In the genomic region with DNA sequence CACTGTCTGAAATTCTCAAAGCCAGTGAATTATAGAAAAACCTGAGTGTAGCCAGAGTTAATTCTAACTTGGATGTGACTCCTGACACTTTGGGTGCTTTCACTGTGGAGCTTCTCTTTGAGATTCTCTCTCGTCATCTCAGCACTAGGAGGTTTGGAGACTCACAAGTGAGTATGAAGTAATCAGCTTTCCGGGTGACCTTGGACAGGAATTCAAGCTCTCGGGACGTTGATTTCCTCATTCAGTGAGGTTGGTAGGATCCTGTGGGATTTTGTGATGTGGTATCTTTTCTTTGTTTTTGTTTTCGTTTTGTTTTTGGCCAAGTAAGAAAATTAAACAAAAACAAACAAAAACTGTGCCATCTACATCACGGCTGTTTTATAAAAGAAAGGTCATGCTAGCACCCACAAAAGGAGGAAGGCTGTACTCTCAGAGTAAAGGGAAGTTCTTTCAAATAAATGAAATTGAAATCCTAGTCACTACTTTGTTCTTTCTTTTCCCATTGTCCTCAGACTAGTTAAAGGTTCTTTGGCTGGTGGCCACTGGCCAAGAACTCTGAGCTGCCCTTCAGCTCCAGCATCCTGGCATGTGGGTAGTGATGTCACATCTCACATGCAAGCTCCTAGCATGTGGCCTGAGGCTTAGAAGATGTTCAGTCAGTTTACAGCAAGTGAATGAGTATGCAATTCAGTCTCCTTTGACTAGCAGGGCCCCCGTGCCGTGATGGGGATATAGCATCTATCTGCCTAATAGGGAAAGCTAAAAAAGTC, we compare ENCODE assay signal across 15 cellular contexts.
DNase-seq lines count a peak whose midpoint lies in the region; ATAC-seq, FAIRE-seq and TF ChIP-seq lines count a peak whose summit lies in the region.
"Had no signal": no experiment of that assay in that cellular context is flagged by ENCODE, and none has a peak within 500 bp of the region (broad histone marks: within the 10 kb centered on the region; RNA-seq: fewer than 3 reads in every experiment).

No MANE protein-coding gene starts in this region.

- CTCF ChIA-PET in HepG2 (lab: Yijun Ruan, JAX; ENCODE audit: low intra/inter-chr PET ratio, low total read pairs): no interaction called here

- POLR2A ChIA-PET in HepG2 (lab: Yijun Ruan, JAX): interaction anchor here (0.9 kb wide), 1 partner anchor 67 kb away, joined by 3 read pairs; no protein-coding TSS in a partner anchor

- WGBS in pancreas, 2 donors: 45% methylated on average over 8 of the region's 8 CpGs
- WGBS in mesendoderm (ENCODE audit: extremely low coverage, insufficient coverage, low lambda C conversion rate): no CpG with 5 or more reads among the region's 8 CpGs
- 76% methylated on average over 8 of the region's 8 CpGs for WGBS in HepG2 (ENCODE audit: low lambda C conversion rate)

- H3K36me3 ChIP-seq in pancreas: no peaks in the 10 kb centered on the region
- no peaks in the 10 kb centered on the region for H3K36me3 ChIP-seq in mesendoderm (ENCODE audit: control insufficient read depth, insufficient read depth, low read length)
- H3K36me3 ChIP-seq in HepG2 (replicated peaks in 1 of 2; ENCODE audit: control insufficient read depth in 1 of 2, insufficient read depth in 2 of 2, low read length in 2 of 2): 0 out of 5 replicates have a peak, but pooled peaks cover 1 to 5% of the 10 kb centered on the region in 2 experiments
- H3K36me3 ChIP-seq: neutrophil had no signal

- no peak overlapping the region for H2AK5ac ChIP-seq in mesendoderm (ENCODE audit: low read length)

- no peaks in the 10 kb centered on the region for H3K79me2 ChIP-seq in mesendoderm (ENCODE audit: control insufficient read depth, insufficient read depth, low read length)
- no peaks in the 10 kb centered on the region for H3K79me2 ChIP-seq in HepG2 (ENCODE audit: insufficient read depth, low read length)

- no peak for TF ChIP-seq EP300 in HepG2 (IDR thresholded peaks at IDR 0.05; ENCODE audit: low read depth in 2 of 2, low read length in 2 of 2)
- no peak for TF ChIP-seq EP300 in HepG2 (CRISPR knock-in tag; IDR thresholded peaks at IDR 0.05; ENCODE audit: borderline replicate concordance)

- H3K4me2 ChIP-seq in mesendoderm (ENCODE audit: low read length) (no peak overlapping the region), HepG2 (ENCODE audit: low read depth, low read length) (no peak overlapping the region)

- intact Hi-C loops in pancreas (cut with DNase I): no loop called here
- intact Hi-C loops in HepG2 (cut with micrococcal nuclease; ENCODE audit: unreplicated experiment): no loop called here

- no peak for TF ChIP-seq POLR2A in HepG2 (IDR thresholded peaks at IDR 0.05; ENCODE audit: insufficient read depth in 1 of 2, low read depth in 2 of 2, low read length in 2 of 2)

- TF ChIP-seq RAD21 in HepG2 (CRISPR knock-in tag; IDR thresholded peaks at IDR 0.05): no peak

- no peak overlapping the region for H2AFZ ChIP-seq in HepG2 (ENCODE audit: low read length)

- H2BK5ac ChIP-seq in mesendoderm (ENCODE audit: low read length): no peak overlapping the region

- H2BK120ac ChIP-seq in mesendoderm (ENCODE audit: low read depth, low read length): no peak overlapping the region

- H3K4me3 ChIP-seq in fibroblast of pulmonary artery (replicated peaks; ENCODE audit: low read depth, low read length) (no peak overlapping the region), pancreas (no peak overlapping the region), mesendoderm (ENCODE audit: low read length) (no peak overlapping the region), HepG2 (replicated peaks in 1 of 3; ENCODE audit: insufficient read depth in 1 of 3, low read depth in 2 of 3, low read length in 3 of 3) (no peak overlapping the region)

- H3K27me3 ChIP-seq in pancreas (no peaks in the 10 kb centered on the region), mesendoderm (ENCODE audit: insufficient read depth, low read length, poor library complexity) (no peaks in the 10 kb centered on the region), HepG2 (ENCODE audit: control insufficient read depth in 1 of 2, insufficient read depth in 2 of 2, low read length in 2 of 2) (no peaks in the 10 kb centered on the region)

- H4K20me1 ChIP-seq in HepG2 (ENCODE audit: insufficient read depth, low read length): no peaks in the 10 kb centered on the region

- H3K27ac ChIP-seq in pancreas: peak overlapping the region in 2 of 4 donors; percentile 30 to 34
- H3K27ac ChIP-seq in mesendoderm (ENCODE audit: low read depth, low read length): no peak overlapping the region
- H3K27ac ChIP-seq in HepG2 (ENCODE audit: extremely low read length, insufficient read depth, low read length): no peak overlapping the region
- H3K27ac ChIP-seq: epithelial cell of prostate, neutrophil had no signal

- H4K5ac ChIP-seq in mesendoderm (ENCODE audit: low read length): no peak overlapping the region

- H3K9me3 ChIP-seq in pancreas (no peaks in the 10 kb centered on the region), HepG2 (ENCODE audit: low read length) (no peaks in the 10 kb centered on the region)
- H3K9me3 ChIP-seq: neutrophil had no signal

- BruUV-seq in HepG2 (replicated peaks; lab: Mats Ljungman, UMichigan): no TSS peak

- no peak for FAIRE-seq in pancreas (lab: Jason Lieb, UNC)
- no peak for FAIRE-seq in HepG2 (lab: Jason Lieb, UNC)
- FAIRE-seq: TTC549 had no signal

- H3K9ac ChIP-seq in mesendoderm (ENCODE audit: low read length) (no peak overlapping the region), HepG2 (ENCODE audit: insufficient read depth, low read depth, low read length) (no peak overlapping the region)

- no peak for TF ChIP-seq CTCF in fibroblast of pulmonary artery (IDR thresholded peaks at IDR 0.05; ENCODE audit: low read length, missing control alignments)
- TF ChIP-seq CTCF in pancreas (IDR thresholded peaks at IDR 0.05): no peak
- no peak for TF ChIP-seq CTCF in HepG2 (CRISPR knock-in tag; IDR thresholded peaks at IDR 0.05)

- peak; percentile 62 for DNase-seq in ELR (ENCODE audit: low read depth)
- DNase-seq in T1000 (lab: John Stamatoyannopoulos, UW): peak; percentile 50
- DNase-seq in fibroblast of pulmonary artery (ENCODE audit: low read depth): peak; percentile 85
- DNase-seq in pancreas: no peak
- DNase-seq in mesendoderm: no peak
- DNase-seq in DMS153 (lab: John Stamatoyannopoulos, UW): no peak
- no peak for DNase-seq in HepG2 (ENCODE audit: low spot score)
- DNase-seq: CD4-positive, alpha-beta memory T cell; H7; NCI-H2029 had no signal

- H3K4me1 ChIP-seq in pancreas (peaks cover 0 to 6% (median 0%) of the 10 kb centered on the region in 3 donors), mesendoderm (ENCODE audit: control insufficient read depth, low read depth, low read length) (peaks cover 7% of the 10 kb centered on the region), HepG2 (ENCODE audit: insufficient read depth, low read length) (peaks cover 38% of the 10 kb centered on the region)

- H3K23ac ChIP-seq in mesendoderm (ENCODE audit: low read length): no peak overlapping the region

- H4K8ac ChIP-seq in mesendoderm (ENCODE audit: low read depth, low read length): no peak overlapping the region

- H3K18ac ChIP-seq in mesendoderm (ENCODE audit: low read length): no peak overlapping the region

- no peak overlapping the region for H2BK15ac ChIP-seq in mesendoderm (replicated peaks; ENCODE audit: low read depth)

- ATAC-seq in pancreas: peak in 3 of 4 donors; percentile 20 to 25 (median 22)
- ATAC-seq in HG02884 (IDR thresholded peaks at IDR 0.05; ENCODE audit: unreplicated experiment): no peak
- no peak for ATAC-seq in HepG2
- ATAC-seq: stimulated activated effector memory CD8-positive, alpha-beta T cell treated with anti-CD3 and anti-CD28 coated beads, Interleukin-12 subunit alpha, Interleukin-12 subunit beta, amount 100 ng/mL, for 72 hours had no signal

- H3K56ac ChIP-seq in mesendoderm (ENCODE audit: low read length): no peak overlapping the region

- H3K4ac ChIP-seq in mesendoderm (ENCODE audit: low read depth, low read length): no peak overlapping the region

- in situ Hi-C loops in HepG2 (cut with HindIII; ENCODE audit: extremely low pct_ligation_motif_present, low pct_unique_long_range_greater_than_20kb): loop anchor here (25.0 kb wide), 1 partner anchor 633 kb away; no protein-coding TSS in a partner anchor

- no peaks in the 10 kb centered on the region for H3K79me1 ChIP-seq in mesendoderm (ENCODE audit: low read length)

TF ChIP-seq in HepG2, 621 proteins besides CTCF, POLR2A, EP300 and RAD21:
- TF ChIP-seq, protein P1, sequence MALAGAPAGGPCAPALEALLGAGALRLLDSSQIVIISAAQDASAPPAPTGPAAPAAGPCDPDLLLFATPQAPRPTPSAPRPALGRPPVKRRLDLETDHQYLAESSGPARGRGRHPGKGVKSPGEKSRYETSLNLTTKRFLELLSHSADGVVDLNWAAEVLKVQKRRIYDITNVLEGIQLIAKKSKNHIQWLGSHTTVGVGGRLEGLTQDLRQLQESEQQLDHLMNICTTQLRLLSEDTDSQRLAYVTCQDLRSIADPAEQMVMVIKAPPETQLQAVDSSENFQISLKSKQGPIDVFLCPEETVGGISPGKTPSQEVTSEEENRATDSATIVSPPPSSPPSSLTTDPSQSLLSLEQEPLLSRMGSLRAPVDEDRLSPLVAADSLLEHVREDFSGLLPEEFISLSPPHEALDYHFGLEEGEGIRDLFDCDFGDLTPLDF (CRISPR knock-in tag; IDR thresholded peaks at IDR 0.05): no peak
- TF ChIP-seq ZNF207 (IDR thresholded peaks at IDR 0.05; ENCODE audit: borderline replicate concordance) (no peak), MEIS1 (CRISPR knock-in tag; IDR thresholded peaks at IDR 0.05; ENCODE audit: borderline replicate concordance) (no peak), RCOR2 (CRISPR knock-in tag; IDR thresholded peaks at IDR 0.05) (no peak), SALL1 (CRISPR knock-in tag; IDR thresholded peaks at IDR 0.05) (no peak)
TF ChIP-seq in HepG2: peak in this region for 0.

Comparison
In these comparisons a context has a peak if more than half of its experiments do, and no peak if none do; other contexts are left out.
1. DNase-seq: peak in ELR (single experiment), T1000 (single experiment) and fibroblast of pulmonary artery (single experiment); none in pancreas (0 of 6), mesendoderm (single experiment), DMS153 (single experiment) and HepG2 (single experiment).
2. ATAC-seq: peak in pancreas (3 of 4); none in HG02884 (single experiment) and HepG2 (single experiment).